ENCODE assay signal across 18 cellular contexts in the genomic region with DNA sequence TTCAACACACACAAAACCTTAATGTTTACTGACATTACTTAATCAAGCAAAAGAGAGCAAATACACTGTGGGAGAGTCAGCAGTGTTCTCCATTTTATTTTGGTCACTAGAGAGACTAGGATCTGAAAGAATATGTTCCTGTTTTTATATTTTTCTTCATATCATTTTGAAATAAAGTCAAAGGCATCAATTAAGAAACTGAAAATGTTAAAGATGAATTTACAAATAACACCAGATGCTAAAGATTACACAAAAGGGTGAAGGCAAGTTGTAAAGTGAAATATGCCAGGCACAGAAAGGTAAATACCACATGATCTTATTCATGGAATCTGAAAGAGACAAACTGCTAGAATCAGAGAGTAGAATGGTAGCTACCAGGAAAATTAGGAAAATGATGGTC.
"Had no signal": no experiment of that assay in that cellular context is flagged by ENCODE, and none has a peak within 500 bp of the region (broad histone marks: within the 10 kb centered on the region; RNA-seq: fewer than 3 reads in every experiment).

No MANE protein-coding gene starts in this region.

- ATAC-seq: activated naive CD4-positive, alpha-beta T cell treated with anti-CD3 and anti-CD28 coated beads, Interleukin-2, amount 50 U/mL, for 72 hours; activated T-cell treated with anti-CD3 and anti-CD28 coated beads, Interleukin-2, amount 50 U/mL, for 72 hours; body of pancreas; natural killer cell; stimulated activated memory B cell treated with anti-CD40 and anti-IgM and Interleukin-4, amounts not matched to agents 10 μg/mL and 1 μg/mL and 100 μg/mL, for 72 hours had no signal

- DNase-seq: activated CD4-positive, alpha-beta T cell treated with anti-CD3 and anti-CD28 coated beads, Interleukin-2, amount 10 ng/mL, durations not matched to agents 7 days and 5 days; activated CD8-positive, alpha-beta memory T cell treated with anti-CD3 and anti-CD28 coated beads, Interleukin-2, amount 50 U/mL, for 48 hours; activated gamma-delta T cell; activated T-cell treated with anti-CD3 and anti-CD28 coated beads, Interleukin-2, amount 50 U/mL, for 72 hours; body of pancreas; effector CD4-positive, alpha-beta T cell; esophagus squamous epithelium; kidney glomerular epithelial cell; mesendoderm; natural killer cell; stimulated activated CD4-positive, alpha-beta T cell treated with anti-CD3 and anti-CD28 coated beads, Interleukin-12 subunit alpha, Interleukin-12 subunit beta, amount 100 ng/mL, for 4 hours; tibial artery had no signal

- H3K27me3 ChIP-seq: esophagus squamous epithelium had no signal

- FAIRE-seq: endothelial cell of umbilical vein, urothelium cell line had no signal

- H3K4me3 ChIP-seq: body of pancreas, coronary artery, esophagus squamous epithelium, tibial artery had no signal

- H3K27ac ChIP-seq: body of pancreas, coronary artery, esophagus squamous epithelium, neutrophil, tibial artery had no signal

- H3K4me1 ChIP-seq: body of pancreas, esophagus squamous epithelium, tibial artery had no signal

- H3K9me3 ChIP-seq: body of pancreas, esophagus squamous epithelium, neutrophil, tibial artery had no signal
